ENCODE assay signal across 8 cellular contexts in the genomic region with DNA sequence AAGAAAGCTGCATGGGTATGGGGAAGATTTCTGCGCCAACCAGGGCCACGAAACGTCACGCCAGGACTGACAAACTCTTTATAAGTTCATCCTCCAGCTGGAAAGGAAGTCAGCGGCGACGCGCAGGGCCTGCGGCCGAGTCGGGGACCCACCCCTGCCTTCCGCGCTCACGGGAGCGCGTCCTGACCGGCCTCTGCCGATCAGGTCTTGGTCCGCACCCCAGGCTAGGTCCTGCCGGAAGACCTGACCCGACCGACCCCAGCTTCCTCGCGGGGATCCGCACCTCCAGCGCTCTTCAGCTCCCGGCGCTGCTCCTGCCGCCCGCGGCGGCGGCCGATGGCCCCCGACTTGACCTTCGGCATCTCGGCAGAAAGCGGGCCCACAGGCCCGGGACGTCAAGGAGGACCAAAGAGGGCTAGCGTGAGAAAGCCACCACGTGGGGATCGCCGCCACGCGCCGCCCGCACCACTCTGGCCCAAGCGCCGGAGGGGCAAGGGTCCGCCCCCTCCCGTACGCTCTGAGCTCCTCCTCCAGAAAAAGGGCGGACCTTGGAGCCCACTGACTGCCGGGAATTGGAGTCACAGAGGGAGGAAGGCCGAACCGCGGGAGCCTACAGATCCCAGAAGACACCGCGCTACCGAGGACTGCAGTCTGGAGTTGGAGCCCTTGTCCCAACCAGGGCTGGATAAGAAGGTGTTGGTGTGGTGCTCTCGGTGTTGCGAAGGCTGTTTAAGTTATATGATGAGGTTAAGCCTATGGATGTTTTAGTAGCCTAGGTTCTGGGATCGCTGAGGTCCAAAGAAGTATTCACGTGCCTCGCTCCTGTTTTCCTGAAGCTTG. TPM values are rescaled to one million over a fixed set of nuclear protein-coding genes. Genes with fewer than 3 reads are reported as not detected.
DNase-seq lines count a peak whose midpoint lies in the region; ATAC-seq, FAIRE-seq and TF ChIP-seq lines count a peak whose summit lies in the region.

A gene (minus strand): TSS at position 495 of the 840 bp plus-strand sequence. CDS start 133 bp downstream, at position 362.

- H3K27ac ChIP-seq in rectal smooth muscle tissue (ENCODE audit: low read depth, low read length) (peak within 1 kb of the TSS; percentile 83), aorta (ENCODE audit: low read depth in 1 of 2, low read length in 2 of 2) (peak within 1 kb of the TSS; percentile 60 to 87)

- H3K27me3 ChIP-seq in rectal smooth muscle tissue (ENCODE audit: control insufficient read depth, insufficient read depth, low read length) (no peaks in the 10 kb centered on the region), aorta (ENCODE audit: control insufficient read depth in 1 of 2, insufficient read depth in 2 of 2, low read length in 1 of 2) (no peaks in the 10 kb centered on the region)

- in situ Hi-C loops in astrocyte of the cerebellum (cut with HindIII; ENCODE audit: low sequenced_read_pairs) = no loop called here

- intact Hi-C loops in aorta (cut with DNase I) = loop anchor here in 1 of 2 donors (10.0 kb wide), 1 partner anchor 99 kb away; a partner anchor contains a TSS

- peak; percentile 95 for ATAC-seq in HG02981 (IDR thresholded peaks at IDR 0.05; ENCODE audit: unreplicated experiment)
- peak; percentile 100 for ATAC-seq in aorta (ENCODE audit: low FRiP score)

- peaks cover 5% of the 10 kb centered on the region for H3K4me1 ChIP-seq in rectal smooth muscle tissue (ENCODE audit: control insufficient read depth, insufficient read depth, low read length)
- H3K4me1 ChIP-seq in aorta (ENCODE audit: control insufficient read depth in 1 of 2, insufficient read depth in 2 of 2, low read length in 2 of 2) = no peaks in the 10 kb centered on the region

- H3K9me3 ChIP-seq in aorta (ENCODE audit: control insufficient read depth, low read length) = no peaks in the 10 kb centered on the region

- 0% methylated on average over 56 to 66 of the region's 66 CpGs for WGBS in aorta, 2 donors

- H3K36me3 ChIP-seq in rectal smooth muscle tissue (ENCODE audit: control insufficient read depth, insufficient read depth, low read length) (peaks cover 3% of the 10 kb centered on the region), aorta (ENCODE audit: control insufficient read depth in 1 of 2, insufficient read depth in 2 of 2, low read length in 1 of 2) (peaks cover 0 to under 1% of the 10 kb centered on the region in 2 donors)

- FAIRE-seq in GM18507 (lab: Jason Lieb, UNC) = peak; percentile 99

- no peak for TF ChIP-seq CTCF in astrocyte of the cerebellum (IDR thresholded peaks at IDR 0.05; ENCODE audit: low read depth, low read length, missing control alignments)

- H3K9ac ChIP-seq in rectal smooth muscle tissue (ENCODE audit: low read length) = peak within 1 kb of the TSS; percentile 63

- peak within 1 kb of the TSS; percentile 97 for H3K4me3 ChIP-seq in astrocyte of the cerebellum (ENCODE audit: low read depth, low read length)
- H3K4me3 ChIP-seq in rectal smooth muscle tissue (ENCODE audit: low read length) = peak within 1 kb of the TSS; percentile 95
- H3K4me3 ChIP-seq in aorta (ENCODE audit: low read length in 2 of 2) = peak within 1 kb of the TSS; percentile 31 to 98

- peak; percentile 84 for DNase-seq in GM18507 (ENCODE audit: extremely low spot score, insufficient read length, low read depth)
- DNase-seq in NCI-H2029 treated with DMSO at 0.1 percent for 48 hours (lab: John Stamatoyannopoulos, UW) = peak; percentile 92
- peak; percentile 86 for DNase-seq in T-helper 9 cell
- peak; percentile 96 for DNase-seq in astrocyte of the cerebellum (ENCODE audit: low read depth)
- peak; percentile 93 for DNase-seq in hepatic stellate cell (ENCODE audit: low spot score)
- DNase-seq in aorta = peak; percentile 97 to 98

RNA-seq across cellular contexts. Expression of the gene that starts here (rescaled TPM):
- 10 to 100 TPM; 23.1 to 25.5 TPM for total RNA-seq in aorta
- 10 to 100 TPM; 17.9 to 18.8 TPM for polyA plus RNA-seq in aorta

Comparison
In these comparisons a context has a peak if more than half of its experiments do, and no peak if none do; other contexts are left out.
1. Peak in every context shown above with its lines: DNase-seq, ATAC-seq, H3K4me3 ChIP-seq and H3K27ac ChIP-seq.